ENCODE assay signal across 21 cellular contexts in the genomic region with DNA sequence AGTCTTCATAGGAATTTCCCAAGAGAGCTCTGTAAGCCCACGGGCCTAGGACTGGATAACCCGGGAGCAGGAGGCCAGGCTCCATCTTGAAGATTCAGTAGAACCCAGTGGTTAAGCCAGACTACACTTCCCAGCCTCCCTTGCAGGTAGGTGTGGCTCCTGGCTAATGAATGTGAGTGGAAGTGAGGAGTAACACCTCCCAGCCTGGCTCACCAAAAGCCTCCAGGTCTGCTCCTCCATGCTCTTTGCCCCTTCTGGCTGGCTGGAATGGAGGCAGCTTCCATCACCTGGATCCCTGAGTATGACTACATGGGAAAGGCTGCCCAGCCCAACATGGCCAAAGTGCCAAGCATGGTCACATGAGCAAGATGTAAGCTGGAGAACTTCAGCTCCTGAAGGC. TPM values are rescaled to one million over a fixed set of nuclear protein-coding genes. Genes with fewer than 3 reads are reported as not detected.
DNase-seq lines count a peak whose midpoint lies in the region; ATAC-seq and TF ChIP-seq lines count a peak whose summit lies in the region.
"Had no signal": no experiment of that assay in that cellular context is flagged by ENCODE, and none has a peak within 500 bp of the region (broad histone marks: within the 10 kb centered on the region; RNA-seq: fewer than 3 reads in every experiment).

No MANE protein-coding gene starts in this region.

- WGBS in H9 (ENCODE audit: extremely low coverage, insufficient read length, low lambda C conversion rate) = no CpG with 5 or more reads among the region's 2 CpGs
- WGBS in right lobe of liver (ENCODE audit: insufficient coverage, low coverage, low lambda C conversion rate, missing lambda C conversion rate) = no CpG with 5 or more reads among the region's 2 CpGs

- H3K36me3 Mint-ChIP-seq in H9 (ENCODE audit: insufficient read depth in 1 of 3, low read depth in 3 of 3) = peaks cover 4 to 23% (median 15%) of the 10 kb centered on the region in 3 experiments; a peak in 6 of 7 replicates
- H3K36me3 Mint-ChIP-seq: natural killer cell had no signal

- H2BK20ac ChIP-seq in H9 (ENCODE audit: low read depth, low read length, poor library complexity, severe bottlenecking) = no peak overlapping the region

- no peaks in the 10 kb centered on the region for H3K9me3 ChIP-seq in H9 (ENCODE audit: control insufficient read depth, low read depth, low read length)
- no peaks in the 10 kb centered on the region for H3K9me3 ChIP-seq in right lobe of liver
- H3K9me3 ChIP-seq: BE2C, heart right ventricle had no signal

- H3K27ac Mint-ChIP-seq in H9 = no peak overlapping the region; a peak in 1 of 7 replicates
- H3K27ac Mint-ChIP-seq: natural killer cell had no signal

- H3K79me2 ChIP-seq in H9 (ENCODE audit: insufficient read depth, low read length) = no peaks in the 10 kb centered on the region

- no peak overlapping the region for H2BK12ac ChIP-seq in H9 (ENCODE audit: insufficient read length, low read depth, low read length)

- no peak overlapping the region for H3T11ph ChIP-seq in H9 (ENCODE audit: low read length)

- peaks cover 0 to 29% (median 15%) of the 10 kb centered on the region in 4 donors for H3K36me3 ChIP-seq in right lobe of liver

- no peak overlapping the region for H3K27ac ChIP-seq in H9 (ENCODE audit: insufficient read length, low read depth, low read length)
- H3K27ac ChIP-seq in right lobe of liver = no peak overlapping the region
- H3K27ac ChIP-seq: GM23248, heart right ventricle, HL-60 had no signal

- no peak overlapping the region for H2AFZ ChIP-seq in H9 (ENCODE audit: low read length)
- H2AFZ ChIP-seq: GM23248 had no signal

- no peak overlapping the region for H3K23ac ChIP-seq in H9 (ENCODE audit: insufficient read length, low read depth, low read length)

- ATAC-seq in right lobe of liver = peak; percentile 29 to 62 (median 60)
- ATAC-seq in GM19397 (IDR thresholded peaks at IDR 0.05; ENCODE audit: unreplicated experiment) = no peak
- no peak for ATAC-seq in GM21576 (IDR thresholded peaks at IDR 0.05; ENCODE audit: unreplicated experiment)
- ATAC-seq: natural killer cell had no signal

- no peak overlapping the region for H4K8ac ChIP-seq in H9 (replicated peaks; ENCODE audit: insufficient read length, low read depth, low read length)

- intact Hi-C loops in right lobe of liver (cut with DNase I) = no loop called here

- no peaks in the 10 kb centered on the region for H3K79me1 ChIP-seq in H9 (ENCODE audit: insufficient read depth, low read depth, low read length, poor library complexity, severe bottlenecking)

- no peaks in the 10 kb centered on the region for H4K20me1 ChIP-seq in H9 (ENCODE audit: control insufficient read depth, insufficient read depth, insufficient read length)

- H3K14ac ChIP-seq in H9 (ENCODE audit: insufficient read depth, low read length) = no peak overlapping the region

- in situ Hi-C loops in SK-MEL-5 (cut with HindIII; ENCODE audit: low pct_unique_long_range_greater_than_20kb, low sequenced_read_pairs) = no loop called here

- TF ChIP-seq CTCF in H9 (conservative IDR thresholded peaks at IDR 0.05) = no peak
- no peak for TF ChIP-seq CTCF in right lobe of liver (IDR thresholded peaks at IDR 0.05)

- no peak overlapping the region for H2BK15ac ChIP-seq in H9 (ENCODE audit: low read depth, low read length)

- no peak overlapping the region for H3K18ac ChIP-seq in H9 (ENCODE audit: insufficient read length, low read depth, low read length)

- TF ChIP-seq POLR2A in right lobe of liver (IDR thresholded peaks at IDR 0.05) = no peak

- peaks cover 17% of the 10 kb centered on the region for H3K27me3 Mint-ChIP-seq in H9 (ENCODE audit: low read depth)

- no peak overlapping the region for H2BK5ac ChIP-seq in H9 (ENCODE audit: insufficient read length, low read length)

- no peaks in the 10 kb centered on the region for H3K9me3 Mint-ChIP-seq in H9
- H3K9me3 Mint-ChIP-seq: natural killer cell had no signal

- no peak overlapping the region for H3K4me3 Mint-ChIP-seq in H9
- H3K4me3 Mint-ChIP-seq: natural killer cell had no signal

- H4K91ac ChIP-seq in H9 (ENCODE audit: insufficient read length, low read depth, low read length) = no peak overlapping the region

- no peak overlapping the region for H4K5ac ChIP-seq in H9 (ENCODE audit: insufficient read length, low read depth, low read length)

- no peak overlapping the region for H3K9ac ChIP-seq in H9 (ENCODE audit: extremely low read depth, insufficient read length, low read length)
- H3K9ac ChIP-seq: GM23248 had no signal

- H3K4me2 ChIP-seq in H9 (ENCODE audit: insufficient read depth, insufficient read length, low read length) = no peak overlapping the region

- DNase-seq in DMS 273 (lab: John Stamatoyannopoulos, UW; ENCODE audit: unreplicated experiment) (peak; percentile 59), H9 (peak; percentile 57), SK-MEL-5 (ENCODE audit: low read depth, low spot score) (peak; percentile 48), right lobe of liver (no peak), SKM-1 (lab: John Stamatoyannopoulos, UW; ENCODE audit: unreplicated experiment) (no peak)
- DNase-seq: activated CD4-positive, alpha-beta T cell treated with anti-CD3 and anti-CD28 coated beads, Interleukin-2, amount 50 U/mL, for 4 hours; activated naive CD4-positive, alpha-beta T cell treated with Interleukin-2 at 50 U/mL for 16 hours; activated T-cell treated with anti-CD3 and anti-CD28 coated beads for 4 hours; BE2C; GM23248; heart right ventricle; mesenchymal stem cell; natural killer cell; NCI-H1436 treated with DMSO at 0.1 percent for 48 hours; NCI-H2171 treated with DMSO at 0.1 percent for 48 hours; posterior cingulate gyrus; RPMI8226; stimulated activated CD4-positive, alpha-beta T cell treated with anti-CD3 and anti-CD28 coated beads, Interleukin-4, amount 100 ng/mL, for 1 hour had no signal

- no peaks in the 10 kb centered on the region for H3K27me3 ChIP-seq in H9 (ENCODE audit: insufficient read depth, low read length)
- no peaks in the 10 kb centered on the region for H3K27me3 ChIP-seq in right lobe of liver
- H3K27me3 ChIP-seq: BE2C, heart right ventricle had no signal

- H3K4me1 Mint-ChIP-seq in H9 = peaks cover under 1 to 4% of the 10 kb centered on the region in 2 experiments; a peak in 3 of 4 replicates

- H2BK120ac ChIP-seq in H9 (ENCODE audit: low read depth, low read length, poor library complexity, severe bottlenecking) = no peak overlapping the region

- H3K4me3 ChIP-seq in right lobe of liver = no peak overlapping the region
- H3K4me3 ChIP-seq: GM23248, heart right ventricle had no signal

- no peak overlapping the region for H2AK5ac ChIP-seq in H9 (ENCODE audit: insufficient read length, low read length)

- H3K23me2 ChIP-seq in H9 (ENCODE audit: insufficient read length, low read depth, low read length, poor library complexity, severe bottlenecking) = no peaks in the 10 kb centered on the region

- no peak overlapping the region for H3K4ac ChIP-seq in H9 (ENCODE audit: low read depth, low read length)

- H3K4me1 ChIP-seq in H9 (ENCODE audit: insufficient read depth, low read length) = no peaks in the 10 kb centered on the region
- H3K4me1 ChIP-seq in right lobe of liver = no peaks in the 10 kb centered on the region
- H3K4me1 ChIP-seq: BE2C had no signal

- no peak overlapping the region for H3K56ac ChIP-seq in H9 (ENCODE audit: insufficient read length, low read depth, low read length)

RNA-seq across cellular contexts. Expression of a gene that starts 9.8 kb away (rescaled TPM):
- total RNA-seq in H9 (2021) (0.22 and 0.42 TPM in 2 replicates), right lobe of liver (under 1 TPM in 4 of 6 experiments, not detected in 2; 0.10 to 0.31 (median 0.18) TPM)
- not detected in 2 replicates for total RNA-seq in SK-MEL-5 (2014; rRNA removed; shearing (Covaris generic))
- polyA plus RNA-seq in SK-MEL-5 (2015; cell fraction: cytosol; rRNA removed) = 0.06 TPM in 1 of 2 replicates, not detected in the other
- not detected in 2 replicates for polyA plus RNA-seq in SK-MEL-5 (2015; cell fraction: nucleus; rRNA removed)
- total RNA-seq: GM23248, natural killer cell had no signal
- polyA plus RNA-seq: GM23248, heart right ventricle had no signal

RNA-seq across cellular contexts. Expression of a gene that starts 38.2 kb away (rescaled TPM):
- 39.5 and 41.2 TPM in 2 replicates for total RNA-seq in H9 (2021)
- 103 and 109 TPM in 2 replicates for total RNA-seq in SK-MEL-5 (2014; rRNA removed; shearing (Covaris generic))
- 35.5 and 37.8 TPM in 2 replicates for polyA plus RNA-seq in SK-MEL-5 (2015; cell fraction: cytosol; rRNA removed)
- polyA plus RNA-seq in SK-MEL-5 (2015; cell fraction: nucleus; rRNA removed) = 57.6 and 80.7 TPM in 2 replicates
- total RNA-seq in right lobe of liver = 10 to 100 TPM; 51.4 to 81.6 (median 57.3) TPM

Comparison
In these comparisons a context has a peak if more than half of its experiments do, and no peak if none do; other contexts are left out.
1. DNase-seq: peak in DMS 273 (single experiment), H9 (single experiment) and SK-MEL-5 (single experiment); none in right lobe of liver (0 of 3) and SKM-1 (single experiment).
2. ATAC-seq: peak in right lobe of liver (4 of 4); none in GM19397 (single experiment) and GM21576 (single experiment).